16 cellular contexts compared by ENCODE assay signal in genomic region chr10:3813267-3813666, GRCh38. TPM values are rescaled to one million over a fixed set of nuclear protein-coding genes. Genes with fewer than 3 reads are reported as not detected.
DNase-seq lines count a peak whose midpoint lies in the region; ATAC-seq, FAIRE-seq and TF ChIP-seq lines count a peak whose summit lies in the region.
"Had no signal": no experiment of that assay in that cellular context is flagged by ENCODE, and none has a peak within 500 bp of the region (broad histone marks: within the 10 kb centered on the region; RNA-seq: fewer than 3 reads in every experiment).

No MANE protein-coding gene starts in this region.

- TF ChIP-seq POLR2A in HepG2 (IDR thresholded peaks at IDR 0.05; ENCODE audit: insufficient read depth in 1 of 2, low read depth in 2 of 2, low read length in 2 of 2) (no peak), right lobe of liver (IDR thresholded peaks at IDR 0.05) (no peak), transverse colon (IDR thresholded peaks at IDR 0.05) (no peak)

- intact Hi-C loops in HepG2 (cut with micrococcal nuclease; ENCODE audit: unreplicated experiment) (loop anchor here (5.0 kb wide), 1 partner anchor 74 kb away; no protein-coding TSS in a partner anchor), right lobe of liver (cut with DNase I) (no loop called here), upper lobe of right lung (cut with DNase I) (no loop called here), transverse colon (cut with DNase I; ENCODE audit: low total_unique reads) (no loop called here)

- H3K27me3 Mint-ChIP-seq in activated T-helper 17 cell treated with anti-CD3 and anti-CD28 coated beads, Interleukin-2, amount 50 U/mL, for 72 hours, result no peaks in the 10 kb centered on the region

- CTCF ChIA-PET in HepG2 (lab: Yijun Ruan, JAX; ENCODE audit: low intra/inter-chr PET ratio, low total read pairs), result no interaction called here

- H3K9ac ChIP-seq in HepG2 (ENCODE audit: insufficient read depth, low read depth, low read length), result no peak overlapping the region

- BruUV-seq in HepG2 (replicated peaks; lab: Mats Ljungman, UMichigan), result no TSS peak

- H3K36me3 ChIP-seq in HepG2 (replicated peaks in 1 of 2; ENCODE audit: control insufficient read depth in 1 of 2, insufficient read depth in 2 of 2, low read length in 2 of 2) (no peaks in the 10 kb centered on the region), right lobe of liver (no peaks in the 10 kb centered on the region), hepatocyte (replicated peaks; ENCODE audit: insufficient read depth, low read depth) (no peaks in the 10 kb centered on the region), upper lobe of right lung (no peaks in the 10 kb centered on the region), transverse colon (no peaks in the 10 kb centered on the region)

- DNase-seq in HepG2 (ENCODE audit: low spot score) (no peak), right lobe of liver (no peak), hepatocyte (ENCODE audit: low spot score) (no peak), upper lobe of right lung (no peak), transverse colon (no peak)
- DNase-seq: activated CD4-positive, alpha-beta T cell treated with anti-CD3 and anti-CD28 coated beads for 1 hour; anterior cingulate cortex; H7; NCI-H187; NCI-H510A treated with DMSO at 0.1 percent for 48 hours; nephron progenitor cell had no signal

- no peak for TF ChIP-seq CTCF in HepG2 (CRISPR knock-in tag; IDR thresholded peaks at IDR 0.05)
- no peak for TF ChIP-seq CTCF in right lobe of liver (IDR thresholded peaks at IDR 0.05)
- TF ChIP-seq CTCF in hepatocyte (IDR thresholded peaks at IDR 0.05; ENCODE audit: poor library complexity), result no peak
- no peak for TF ChIP-seq CTCF in upper lobe of right lung (IDR thresholded peaks at IDR 0.05)
- no peak for TF ChIP-seq CTCF in transverse colon (IDR thresholded peaks at IDR 0.05)

- H3K4me3 Mint-ChIP-seq in activated T-helper 17 cell treated with anti-CD3 and anti-CD28 coated beads, Interleukin-2, amount 50 U/mL, for 72 hours, result peak overlapping the region; percentile 51
- H3K4me3 Mint-ChIP-seq: nephron progenitor cell had no signal

- H3K27ac ChIP-seq in HepG2 (ENCODE audit: extremely low read length, insufficient read depth, low read length) (peak overlapping the region; percentile 32), right lobe of liver (peak overlapping the region in 1 of 3 donors; percentile 84), hepatocyte (peak overlapping the region; percentile 1), upper lobe of right lung (peak overlapping the region; percentile 13), transverse colon (peak overlapping the region in 1 of 4 donors; percentile 12)
- H3K27ac ChIP-seq: coronary artery had no signal

- no peak overlapping the region for H3K4me3 ChIP-seq in HepG2 (replicated peaks in 1 of 3; ENCODE audit: insufficient read depth in 1 of 3, low read depth in 2 of 3, low read length in 3 of 3)
- no peak overlapping the region for H3K4me3 ChIP-seq in right lobe of liver
- H3K4me3 ChIP-seq in hepatocyte, result no peak overlapping the region
- H3K4me3 ChIP-seq in upper lobe of right lung, result no peak overlapping the region
- no peak overlapping the region for H3K4me3 ChIP-seq in transverse colon
- H3K4me3 ChIP-seq: coronary artery had no signal

- TF ChIP-seq RAD21 in HepG2 (CRISPR knock-in tag; IDR thresholded peaks at IDR 0.05), result no peak

- peak overlapping the region; percentile 82 for H3K27ac Mint-ChIP-seq in activated T-helper 17 cell treated with anti-CD3 and anti-CD28 coated beads, Interleukin-2, amount 50 U/mL, for 72 hours
- H3K27ac Mint-ChIP-seq: nephron progenitor cell had no signal

- in situ Hi-C loops in HepG2 (cut with HindIII; ENCODE audit: extremely low pct_ligation_motif_present, low pct_unique_long_range_greater_than_20kb) (no loop called here), transverse colon (cut with MboI; ENCODE audit: low pct_ligation_motif_present in 1 of 4, low pct_unique_long_range_greater_than_20kb in 1 of 4, low sequenced_read_pairs in 3 of 4) (no loop called here)

- H2AFZ ChIP-seq in HepG2 (ENCODE audit: low read length) (no peak overlapping the region), hepatocyte (no peak overlapping the region)

- 83% methylated on average over 4 of the region's 4 CpGs for WGBS in HepG2 (ENCODE audit: low lambda C conversion rate)
- 54% methylated on average over 4 of the region's 4 CpGs for WGBS in right lobe of liver (ENCODE audit: insufficient coverage, low coverage, low lambda C conversion rate, missing lambda C conversion rate)
- 83% methylated on average over 4 of the region's 4 CpGs for WGBS in hepatocyte (ENCODE audit: low lambda C conversion rate, missing lambda C conversion rate)
- 91 to 95% methylated on average over 1 to 4 of the region's 4 CpGs for WGBS in transverse colon (ENCODE audit: low coverage in 1 of 2), 2 donors

- TF ChIP-seq EP300 in HepG2 (IDR thresholded peaks at IDR 0.05; ENCODE audit: low read depth in 2 of 2, low read length in 2 of 2) (no peak), HepG2 (CRISPR knock-in tag; IDR thresholded peaks at IDR 0.05; ENCODE audit: borderline replicate concordance) (no peak), transverse colon (IDR thresholded peaks at IDR 0.05; ENCODE audit: low read depth) (no peak)

- POLR2A ChIA-PET in HepG2 (lab: Yijun Ruan, JAX), result interaction anchor here (1.7 to 2.1 kb wide), 2 partner anchors 28 to 39 kb away, joined by 5 to 15 read pairs; partner anchors contain the start of gene KLF6

- no peaks in the 10 kb centered on the region for H3K27me3 ChIP-seq in HepG2 (ENCODE audit: control insufficient read depth in 1 of 2, insufficient read depth in 2 of 2, low read length in 2 of 2)
- no peaks in the 10 kb centered on the region for H3K27me3 ChIP-seq in right lobe of liver
- H3K27me3 ChIP-seq in hepatocyte, result no peaks in the 10 kb centered on the region
- no peaks in the 10 kb centered on the region for H3K27me3 ChIP-seq in upper lobe of right lung
- H3K27me3 ChIP-seq in transverse colon, result no peaks in the 10 kb centered on the region

- no peak for FAIRE-seq in HepG2 (lab: Jason Lieb, UNC)
- FAIRE-seq: HTR-8/SVneo had no signal

- ATAC-seq in HepG2 (no peak), right lobe of liver (no peak), upper lobe of right lung (no peak), HG02884 (IDR thresholded peaks at IDR 0.05; ENCODE audit: unreplicated experiment) (no peak), HG03135 (IDR thresholded peaks at IDR 0.05; ENCODE audit: unreplicated experiment) (no peak)
- no peak for ATAC-seq in activated T-helper 17 cell treated with anti-CD3 and anti-CD28 coated beads, Interleukin-2, amount 50 U/mL, for 72 hours (replicated peaks)

- H4K20me1 ChIP-seq in HepG2 (ENCODE audit: insufficient read depth, low read length), result no peaks in the 10 kb centered on the region
- no peaks in the 10 kb centered on the region for H4K20me1 ChIP-seq in hepatocyte (ENCODE audit: insufficient read depth, poor library complexity, severe bottlenecking)

- H3K79me2 ChIP-seq in HepG2 (ENCODE audit: insufficient read depth, low read length) (no peaks in the 10 kb centered on the region), hepatocyte (no peaks in the 10 kb centered on the region)

- no peaks in the 10 kb centered on the region for H3K9me3 Mint-ChIP-seq in activated T-helper 17 cell treated with anti-CD3 and anti-CD28 coated beads, Interleukin-2, amount 50 U/mL, for 72 hours

- peaks cover 69% of the 10 kb centered on the region for H3K4me1 ChIP-seq in HepG2 (ENCODE audit: insufficient read depth, low read length)
- H3K4me1 ChIP-seq in right lobe of liver, result peaks cover 0 to 31% (median 13%) of the 10 kb centered on the region in 4 donors
- peaks cover 31% of the 10 kb centered on the region for H3K4me1 ChIP-seq in hepatocyte (ENCODE audit: insufficient read depth)
- H3K4me1 ChIP-seq in upper lobe of right lung, result peaks cover 25% of the 10 kb centered on the region
- H3K4me1 ChIP-seq in transverse colon, result peaks cover 24 to 40% (median 35%) of the 10 kb centered on the region in 4 donors

- H3K36me3 Mint-ChIP-seq in activated T-helper 17 cell treated with anti-CD3 and anti-CD28 coated beads, Interleukin-2, amount 50 U/mL, for 72 hours (ENCODE audit: low read depth), result peaks cover 11% of the 10 kb centered on the region

- peaks cover 38% of the 10 kb centered on the region for H3K4me1 Mint-ChIP-seq in activated T-helper 17 cell treated with anti-CD3 and anti-CD28 coated beads, Interleukin-2, amount 50 U/mL, for 72 hours

- H3K9me2 ChIP-seq in hepatocyte (replicated peaks; ENCODE audit: insufficient read depth), result no peaks in the 10 kb centered on the region

- H3K4me2 ChIP-seq in HepG2 (ENCODE audit: low read depth, low read length) (no peak overlapping the region), hepatocyte (no peak overlapping the region)

- H3K9me3 ChIP-seq in HepG2 (ENCODE audit: low read length), result no peaks in the 10 kb centered on the region
- no peaks in the 10 kb centered on the region for H3K9me3 ChIP-seq in right lobe of liver
- no peaks in the 10 kb centered on the region for H3K9me3 ChIP-seq in hepatocyte (ENCODE audit: low read depth)
- H3K9me3 ChIP-seq in upper lobe of right lung, result no peaks in the 10 kb centered on the region
- no peaks in the 10 kb centered on the region for H3K9me3 ChIP-seq in transverse colon

RNA-seq across cellular contexts. Expression of gene KLF6, which starts 28.3 kb away (rescaled TPM):
- total RNA-seq in HepG2 (2016; rRNA removed; fragmentation: Illumina TruSeq; extraction: Trizol), result 13.5 and 27.0 TPM in 2 replicates
- 17.4 and 21.1 TPM in 2 replicates for total RNA-seq in HepG2 (2016; cell fraction: cytosol; rRNA removed; fragmentation: Illumina TruSeq; extraction: Trizol; ENCODE audit: low read depth)
- 13.7 and 28.9 TPM in 2 replicates for total RNA-seq in HepG2 (2016; cell fraction: insoluble cytoplasmic fraction; rRNA removed; fragmentation: Illumina TruSeq; extraction: Trizol)
- 23.0 and 29.0 TPM in 2 replicates for total RNA-seq in HepG2 (2016; cell fraction: membrane; rRNA removed; fragmentation: Illumina TruSeq; extraction: Trizol)
- total RNA-seq in HepG2 (2016; cell fraction: nucleus; rRNA removed; fragmentation: Illumina TruSeq; extraction: Trizol), result 106 and 113 TPM in 2 replicates
- polyA plus RNA-seq in HepG2 (2011; rRNA removed), result 71.9 and 75.4 TPM in 2 replicates
- 35.6 and 36.3 TPM in 2 replicates for polyA plus RNA-seq in HepG2 (2011; cell fraction: cytosol; rRNA removed)
- 201 and 233 TPM in 2 replicates for polyA plus RNA-seq in HepG2 (2011; cell fraction: nucleus; rRNA removed)
- 28.6 and 64.6 TPM in 2 replicates for polyA plus RNA-seq in HepG2 (2012)
- 2.8 and 3.6 TPM in 2 replicates for polyA plus RNA-seq in HepG2 (2016; cell fraction: cytosol; fragmentation: Illumina TruSeq; extraction: Trizol; ENCODE audit: low read depth)
- 25.4 and 29.8 TPM in 2 replicates for polyA plus RNA-seq in HepG2 (2016; cell fraction: insoluble cytoplasmic fraction; fragmentation: Illumina TruSeq; extraction: Trizol; ENCODE audit: low read depth)
- 11.0 and 14.7 TPM in 2 replicates for polyA plus RNA-seq in HepG2 (2016; cell fraction: membrane; fragmentation: Illumina TruSeq; extraction: Trizol; ENCODE audit: low read depth)
- 165 and 176 TPM in 2 replicates for polyA plus RNA-seq in HepG2 (2016; cell fraction: nucleus; fragmentation: Illumina TruSeq; extraction: Trizol; ENCODE audit: insufficient read depth, low read depth)
- 46.3 and 318 TPM in 2 replicates for polyA minus RNA-seq in HepG2 (2011; rRNA and poly(A)+ RNA removed; ENCODE audit: low replicate concordance)
- polyA minus RNA-seq in HepG2 (2011; cell fraction: cytosol; rRNA and poly(A)+ RNA removed), result 50.8 and 67.4 TPM in 2 replicates
- 544 and 615 TPM in 2 replicates for polyA minus RNA-seq in HepG2 (2011; cell fraction: nucleus; rRNA and poly(A)+ RNA removed)
- 10 to 100 TPM; 25.2 to 86.4 (median 75.2) TPM for total RNA-seq in right lobe of liver
- 100 to 1,000 TPM; 163 to 201 TPM for total RNA-seq in activated T-helper 17 cell treated with anti-CD3 and anti-CD28 coated beads, Interleukin-2, amount 50 U/mL, for 72 hours
- total RNA-seq in hepatocyte, result 157 and 187 TPM in 2 replicates
- polyA plus RNA-seq in hepatocyte, result 602 and 816 TPM in 2 replicates
- total RNA-seq in upper lobe of right lung, result 247 TPM
- 100 to 1,000 TPM; 140 to 304 (median 291) TPM for total RNA-seq in transverse colon
